In the genomic region with DNA sequence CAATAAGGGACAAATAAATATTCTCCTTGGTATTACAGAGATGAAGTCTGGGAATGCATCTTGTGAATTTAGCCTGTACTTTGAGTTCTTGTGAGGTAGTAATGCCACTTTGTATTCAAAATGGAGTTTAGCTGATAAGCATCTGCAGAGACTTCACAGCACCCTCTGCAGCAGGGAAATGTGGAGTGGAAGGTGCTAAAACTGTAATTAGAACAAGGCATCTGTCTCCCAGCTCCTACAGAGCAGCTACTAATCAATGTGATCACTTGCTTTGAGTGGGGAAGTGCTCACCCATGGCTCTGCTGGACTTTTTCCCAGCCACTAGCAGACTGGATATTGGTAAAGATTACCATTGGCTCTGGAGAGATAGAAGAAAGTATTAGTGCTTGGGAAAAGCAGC, we compare ENCODE assay signal across 30 cellular contexts. TPM values are rescaled to one million over a fixed set of nuclear protein-coding genes. Genes with fewer than 3 reads are reported as not detected.
"Had no signal": no experiment of that assay in that cellular context is flagged by ENCODE, and none has a peak within 500 bp of the region (broad histone marks: within the 10 kb centered on the region; RNA-seq: fewer than 3 reads in every experiment).

No MANE protein-coding gene starts in this region.

- H3K9me3 ChIP-seq: adrenal gland, body of pancreas, breast epithelium had no signal

- H3K36me3 ChIP-seq: adrenal gland, breast epithelium had no signal

- H3K4me1 ChIP-seq: adrenal gland, body of pancreas, breast epithelium had no signal

- DNase-seq: activated CD4-positive, alpha-beta T cell treated with anti-CD3 and anti-CD28 coated beads for 36 hours; activated CD4-positive, alpha-beta T cell treated with anti-CD3 and anti-CD28 coated beads, Interleukin-2, amount 10 ng/mL, durations not matched to agents 7 days and 5 days; activated CD4-positive, alpha-beta T cell treated with anti-CD3 and anti-CD28 coated beads, Interleukin-2, amount 50 U/mL, for 48 hours; activated CD8-positive, alpha-beta T cell treated with anti-CD3 and anti-CD28 coated beads, Interleukin-2, amount 10 ng/mL, durations not matched to agents 7 days and 5 days; activated gamma-delta T cell; activated naive CD4-positive, alpha-beta T cell treated with Interleukin-2 at 50 U/mL for 16 hours; activated T-cell treated with anti-CD3 and anti-CD28 coated beads, Interleukin-2, amount 50 U/mL, for 24 hours; adrenal gland; body of pancreas; Karpas-422; KBM-7; NCI-H1105 treated with DMSO at 0.1 percent for 48 hours; NCI-H1436; NCI-H1694 treated with DMSO at 0.1 percent for 48 hours; NCI-H2029; NCI-H2227 treated with DMSO at 0.1 percent for 48 hours; NCI-H446; NCI-H510A treated with DMSO at 0.1 percent for 48 hours; NCI-H526 treated with DMSO at 0.1 percent for 48 hours; NCI-H774; PC-9; SIG-M5 had no signal

- H3K4me2 ChIP-seq: PC-9 had no signal

- H2AFZ ChIP-seq: PC-9 had no signal

- H3K27ac ChIP-seq: adrenal gland, body of pancreas, breast epithelium, PC-9, RWPE1 had no signal

- H3K4me3 ChIP-seq: adrenal gland, body of pancreas, breast epithelium, PC-9 had no signal

- H3K27me3 ChIP-seq: adrenal gland, body of pancreas, breast epithelium had no signal

RNA-seq across cellular contexts. Expression of a gene that starts 56.2 kb away (rescaled TPM):
- total RNA-seq: activated CD4-positive, alpha-beta T cell treated with anti-CD3 and anti-CD28 coated beads for 36 hours; activated CD4-positive, alpha-beta T cell treated with anti-CD3 and anti-CD28 coated beads, Interleukin-2, amount 10 ng/mL, durations not matched to agents 7 days and 5 days; activated CD8-positive, alpha-beta T cell treated with anti-CD3 and anti-CD28 coated beads, Interleukin-2, amount 10 ng/mL, durations not matched to agents 7 days and 5 days; activated naive CD4-positive, alpha-beta T cell treated with anti-CD3 and anti-CD28 coated beads, Interleukin-2, amount 50 U/mL, for 72 hours; activated T-helper 2 cell treated with anti-CD3 and anti-CD28 coated beads, Interferon-gamma antibody, Interleukin-2, Interleukin-4, amounts not matched to agents 10 μg/mL and 5 μg/mL and 100 μg/mL, durations not matched to agents 14 hours and 24 hours and 36 hours; body of pancreas; cardiac septum; MCF 10A; OCI-LY7; PC-9 had no signal
- polyA plus RNA-seq: IgD-negative memory B cell had no signal
